ENCODE assay signal across 7 cellular contexts in the genomic region with DNA sequence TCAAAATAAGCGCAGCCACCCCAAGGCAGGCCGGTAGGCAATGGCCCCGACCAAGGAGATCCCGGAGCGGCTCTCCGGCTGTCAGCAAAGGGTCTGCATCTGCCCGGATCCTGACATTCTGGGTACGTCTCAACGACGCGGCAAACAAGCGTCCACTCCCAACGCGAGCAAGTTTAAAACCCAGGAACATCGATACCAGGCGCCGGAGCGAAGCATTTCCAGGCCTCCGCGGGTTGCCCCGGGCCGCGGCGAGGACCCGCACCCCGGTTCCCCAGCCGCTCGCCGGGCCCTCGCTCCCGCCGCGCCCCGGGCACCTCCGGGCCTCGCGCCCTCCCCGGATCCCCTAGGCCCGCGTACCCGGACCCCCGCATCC. TPM values are rescaled to one million over a fixed set of nuclear protein-coding genes. Genes with fewer than 3 reads are reported as not detected.
A peak's percentile ranks its signal among the peaks of the same experiment; 100 is the strongest.
DNase-seq lines count a peak whose midpoint lies in the region; ATAC-seq and TF ChIP-seq lines count a peak whose summit lies in the region.

No MANE protein-coding gene starts in this region.

- no peak for TF ChIP-seq POLR2A in lower leg skin (IDR thresholded peaks at IDR 0.05)

- peaks cover 0 to 14% of the 10 kb centered on the region in 2 donors for H3K36me3 ChIP-seq in duodenal mucosa (ENCODE audit: control insufficient read depth in 1 of 2, insufficient read depth in 2 of 2, low read length in 2 of 2)

- peaks cover 12% of the 10 kb centered on the region for H3K36me3 Mint-ChIP-seq in activated CD4-positive, alpha-beta T cell treated with anti-CD3 and anti-CD28 coated beads, Interleukin-2, amount 10 ng/mL, durations not matched to agents 24 days and 14 days (ENCODE audit: low read depth)
- peaks cover 3% of the 10 kb centered on the region for H3K36me3 Mint-ChIP-seq in stimulated activated naive CD8-positive, alpha-beta T cell treated with anti-CD3 and anti-CD28 coated beads, Interleukin-15, Interleukin-2, amounts not matched to agents 100 ng/mL and 50 ng/mL, for 24 hours (ENCODE audit: low read depth)

- H3K27ac Mint-ChIP-seq in activated CD4-positive, alpha-beta T cell treated with anti-CD3 and anti-CD28 coated beads, Interleukin-2, amount 10 ng/mL, durations not matched to agents 24 days and 14 days, result peak overlapping the region; percentile 94
- H3K27ac Mint-ChIP-seq in stimulated activated naive CD8-positive, alpha-beta T cell treated with anti-CD3 and anti-CD28 coated beads, Interleukin-15, Interleukin-2, amounts not matched to agents 100 ng/mL and 50 ng/mL, for 24 hours, result peak overlapping the region; percentile 96

- H3K4me3 Mint-ChIP-seq in activated CD4-positive, alpha-beta T cell treated with anti-CD3 and anti-CD28 coated beads, Interleukin-2, amount 10 ng/mL, durations not matched to agents 24 days and 14 days, result peak overlapping the region; percentile 92
- H3K4me3 Mint-ChIP-seq in stimulated activated naive CD8-positive, alpha-beta T cell treated with anti-CD3 and anti-CD28 coated beads, Interleukin-15, Interleukin-2, amounts not matched to agents 100 ng/mL and 50 ng/mL, for 24 hours, result peak overlapping the region; percentile 93

- H3K27me3 ChIP-seq in duodenal mucosa (ENCODE audit: control insufficient read depth in 1 of 2, insufficient read depth in 2 of 2, low read length in 2 of 2), result no peaks in the 10 kb centered on the region

- peak; percentile 39 for ATAC-seq in GM21825 (IDR thresholded peaks at IDR 0.05; ENCODE audit: unreplicated experiment)

- no peaks in the 10 kb centered on the region for H3K9me3 Mint-ChIP-seq in activated CD4-positive, alpha-beta T cell treated with anti-CD3 and anti-CD28 coated beads, Interleukin-2, amount 10 ng/mL, durations not matched to agents 24 days and 14 days
- H3K9me3 Mint-ChIP-seq in stimulated activated naive CD8-positive, alpha-beta T cell treated with anti-CD3 and anti-CD28 coated beads, Interleukin-15, Interleukin-2, amounts not matched to agents 100 ng/mL and 50 ng/mL, for 24 hours, result no peaks in the 10 kb centered on the region

- WGBS in lower leg skin, 2 donors, result 0% methylated on average over 14 to 24 of the region's 42 CpGs

- H3K4me1 ChIP-seq in duodenal mucosa (ENCODE audit: control insufficient read depth in 1 of 2, insufficient read depth in 2 of 2, low read length in 2 of 2), result peaks cover 0 to 26% of the 10 kb centered on the region in 2 donors

- DNase-seq in Kasumi-1 (lab: John Stamatoyannopoulos, UW) (peak; percentile 23 to 35), lower leg skin (ENCODE audit: low spot score in 2 of 2) (peak in 1 of 2 donors; percentile 89)
- DNase-seq in activated CD4-positive, alpha-beta T cell treated with anti-CD3 and anti-CD28 coated beads, Interleukin-2, amount 10 ng/mL, durations not matched to agents 24 days and 14 days, result peak; percentile 74

- H3K9me3 ChIP-seq in duodenal mucosa (ENCODE audit: control insufficient read depth in 1 of 2, low read length in 2 of 2), result no peaks in the 10 kb centered on the region

- H3K4me3 ChIP-seq in GM08714 (ENCODE audit: low read length) (peak overlapping the region; percentile 63), duodenal mucosa (ENCODE audit: low read depth in 1 of 2, low read length in 2 of 2) (peak overlapping the region; percentile 86), lower leg skin (ENCODE audit: low read depth, poor library complexity, severe bottlenecking) (peak overlapping the region; percentile 51)

- H3K27ac ChIP-seq in duodenal mucosa (ENCODE audit: low read depth, low read length), result peak overlapping the region; percentile 81

- no peak for TF ChIP-seq CTCF in lower leg skin (IDR thresholded peaks at IDR 0.05)

- no peaks in the 10 kb centered on the region for H3K27me3 Mint-ChIP-seq in activated CD4-positive, alpha-beta T cell treated with anti-CD3 and anti-CD28 coated beads, Interleukin-2, amount 10 ng/mL, durations not matched to agents 24 days and 14 days
- no peaks in the 10 kb centered on the region for H3K27me3 Mint-ChIP-seq in stimulated activated naive CD8-positive, alpha-beta T cell treated with anti-CD3 and anti-CD28 coated beads, Interleukin-15, Interleukin-2, amounts not matched to agents 100 ng/mL and 50 ng/mL, for 24 hours

- peak overlapping the region; percentile 90 to 92 for H3K9ac ChIP-seq in duodenal mucosa (ENCODE audit: low read depth in 1 of 2, low read length in 2 of 2)

- intact Hi-C loops in activated CD4-positive, alpha-beta T cell treated with anti-CD3 and anti-CD28 coated beads, Interleukin-2, amount 10 ng/mL, durations not matched to agents 24 days and 14 days (cut with micrococcal nuclease), result loop anchor here (1.0 to 2.0 kb wide), 2 partner anchors 20 to 37 kb away; partner anchors contain the start of genes MRPS24 and UBE2D4
- intact Hi-C loops in lower leg skin (cut with DNase I; ENCODE audit: low total_unique reads), result no loop called here

- peaks cover 29% of the 10 kb centered on the region for H3K4me1 Mint-ChIP-seq in activated CD4-positive, alpha-beta T cell treated with anti-CD3 and anti-CD28 coated beads, Interleukin-2, amount 10 ng/mL, durations not matched to agents 24 days and 14 days
- peaks cover 34% of the 10 kb centered on the region for H3K4me1 Mint-ChIP-seq in stimulated activated naive CD8-positive, alpha-beta T cell treated with anti-CD3 and anti-CD28 coated beads, Interleukin-15, Interleukin-2, amounts not matched to agents 100 ng/mL and 50 ng/mL, for 24 hours (ENCODE audit: low read depth)

RNA-seq across cellular contexts. Expression of gene URGCP, which starts 0.5 kb away (rescaled TPM):
- 33.2 and 33.4 TPM in 2 replicates for total RNA-seq in activated CD4-positive, alpha-beta T cell treated with anti-CD3 and anti-CD28 coated beads, Interleukin-2, amount 10 ng/mL, durations not matched to agents 24 days and 14 days
- total RNA-seq in lower leg skin, result 10 to 100 TPM; 26.3 to 42.0 (median 34.5) TPM

RNA-seq across cellular contexts. Expression of gene UBE2D4, which starts 20.3 kb away (rescaled TPM):
- 16.0 and 17.2 TPM in 2 replicates for total RNA-seq in activated CD4-positive, alpha-beta T cell treated with anti-CD3 and anti-CD28 coated beads, Interleukin-2, amount 10 ng/mL, durations not matched to agents 24 days and 14 days
- 10 to 100 TPM; 13.0 to 23.9 (median 20.8) TPM for total RNA-seq in lower leg skin

RNA-seq across cellular contexts. Expression of gene MRPS24, which starts 36.6 kb away (rescaled TPM):
- 119 and 123 TPM in 2 replicates for total RNA-seq in activated CD4-positive, alpha-beta T cell treated with anti-CD3 and anti-CD28 coated beads, Interleukin-2, amount 10 ng/mL, durations not matched to agents 24 days and 14 days
- total RNA-seq in lower leg skin, result 100 to 1,000 TPM in 1 of 4 donors, 10 to 100 TPM in 3; 64.9 to 135 (median 92.5) TPM
